In genomic region chr9:125649315-125649714, GRCh38 we compare ENCODE assay signal across 8 cellular contexts. TPM values are rescaled to one million over a fixed set of nuclear protein-coding genes. Genes with fewer than 3 reads are reported as not detected.
DNase-seq lines count a peak whose midpoint lies in the region; TF ChIP-seq lines count a peak whose summit lies in the region.

No MANE protein-coding gene starts in this region.

- H3K4me1 ChIP-seq in colonic mucosa: no peaks in the 10 kb centered on the region

- H3K9ac ChIP-seq in colonic mucosa (ENCODE audit: low read depth in 2 of 2, low read length in 2 of 2): no peak overlapping the region

- H3K27ac ChIP-seq in colonic mucosa: no peak overlapping the region

- CTCF ChIA-PET in GM10248 (lab: Yijun Ruan, JAX): interaction anchor here (1.6 kb wide), 1 partner anchor 10 kb away, joined by 4 read pairs; no protein-coding TSS in a partner anchor

- H3K27me3 Mint-ChIP-seq in activated T-helper 2 cell treated with anti-CD3 and anti-CD28 coated beads, Interferon-gamma antibody, Interleukin-2, Interleukin-4, amounts not matched to agents 10 μg/mL and 5 μg/mL and 100 μg/mL, durations not matched to agents 14 hours and 24 hours and 36 hours (ENCODE audit: low read depth): no peaks in the 10 kb centered on the region

- POLR2A ChIA-PET in GM10248 (lab: Yijun Ruan, JAX): no interaction called here

- TF ChIP-seq CTCF in GM10248 (IDR thresholded peaks at IDR 0.05; ENCODE audit: control extremely low read depth, extremely low read depth, low read depth, missing control alignments) (no peak), colonic mucosa (IDR thresholded peaks at IDR 0.05) (no peak)

- H3K9me3 Mint-ChIP-seq in activated T-helper 2 cell treated with anti-CD3 and anti-CD28 coated beads, Interferon-gamma antibody, Interleukin-2, Interleukin-4, amounts not matched to agents 10 μg/mL and 5 μg/mL and 100 μg/mL, durations not matched to agents 14 hours and 24 hours and 36 hours: no peaks in the 10 kb centered on the region

- intact Hi-C loops in activated T-helper 2 cell treated with anti-CD3 and anti-CD28 coated beads, Interferon-gamma antibody, Interleukin-2, Interleukin-4, amounts not matched to agents 10 μg/mL and 5 μg/mL and 100 μg/mL, durations not matched to agents 14 hours and 24 hours and 36 hours (cut with micrococcal nuclease): loop anchor here (5.0 kb wide), 2 partner anchors 98 to 763 kb away; partner anchors contain the start of gene PBX3
- intact Hi-C loops in colonic mucosa (cut with DNase I): no loop called here

- peaks cover 64% of the 10 kb centered on the region for H3K4me1 Mint-ChIP-seq in activated T-helper 2 cell treated with anti-CD3 and anti-CD28 coated beads, Interferon-gamma antibody, Interleukin-2, Interleukin-4, amounts not matched to agents 10 μg/mL and 5 μg/mL and 100 μg/mL, durations not matched to agents 14 hours and 24 hours and 36 hours (ENCODE audit: low read depth)

- no peaks in the 10 kb centered on the region for H3K36me3 ChIP-seq in colonic mucosa

- H3K4me3 Mint-ChIP-seq in activated T-helper 2 cell treated with anti-CD3 and anti-CD28 coated beads, Interferon-gamma antibody, Interleukin-2, Interleukin-4, amounts not matched to agents 10 μg/mL and 5 μg/mL and 100 μg/mL, durations not matched to agents 14 hours and 24 hours and 36 hours (ENCODE audit: low read depth): no peak overlapping the region

- H3K36me3 Mint-ChIP-seq in activated T-helper 2 cell treated with anti-CD3 and anti-CD28 coated beads, Interferon-gamma antibody, Interleukin-2, Interleukin-4, amounts not matched to agents 10 μg/mL and 5 μg/mL and 100 μg/mL, durations not matched to agents 14 hours and 24 hours and 36 hours (ENCODE audit: low read depth): peaks cover 36% of the 10 kb centered on the region

- no peaks in the 10 kb centered on the region for H3K9me3 ChIP-seq in colonic mucosa

- H3K27me3 ChIP-seq in colonic mucosa: no peaks in the 10 kb centered on the region

- no peak overlapping the region for H3K4me3 ChIP-seq in colonic mucosa

- in situ Hi-C loops in KBM-7 (cut with MboI; ENCODE audit: low pct_unique_long_range_greater_than_20kb, low sequenced_read_pairs): no loop called here

- DNase-seq in CD1c-positive myeloid dendritic cell (ENCODE audit: extremely low spot score) (peak; percentile 91), KBM-7 (peak; percentile 69), lung microvascular endothelial cell (ENCODE audit: low read depth in 2 of 2) (peak; percentile 55 to 97), GM10248 (ENCODE audit: extremely low spot score) (no peak), colonic mucosa (no peak), NCI-H510A (lab: John Stamatoyannopoulos, UW) (no peak)
- DNase-seq in activated T-helper 2 cell treated with anti-CD3 and anti-CD28 coated beads, Interferon-gamma antibody, Interleukin-2, Interleukin-4, amounts not matched to agents 10 μg/mL and 5 μg/mL and 100 μg/mL, durations not matched to agents 14 hours and 24 hours and 36 hours (ENCODE audit: low spot score): no peak
- DNase-seq in activated CD8-positive, alpha-beta memory T cell treated with anti-CD3 and anti-CD28 coated beads, Interleukin-2, amount 50 U/mL, for 4 hours: no peak

- peak overlapping the region; percentile 29 for H3K27ac Mint-ChIP-seq in activated T-helper 2 cell treated with anti-CD3 and anti-CD28 coated beads, Interferon-gamma antibody, Interleukin-2, Interleukin-4, amounts not matched to agents 10 μg/mL and 5 μg/mL and 100 μg/mL, durations not matched to agents 14 hours and 24 hours and 36 hours

RNA-seq across cellular contexts. Expression of gene MAPKAP1, which starts 57.7 kb away (rescaled TPM):
- total RNA-seq in activated T-helper 2 cell treated with anti-CD3 and anti-CD28 coated beads, Interferon-gamma antibody, Interleukin-2, Interleukin-4, amounts not matched to agents 10 μg/mL and 5 μg/mL and 100 μg/mL, durations not matched to agents 14 hours and 24 hours and 36 hours: 77.9 and 83.8 TPM in 2 replicates
- 40.3 and 52.2 TPM in 2 replicates for total RNA-seq in lung microvascular endothelial cell
- total RNA-seq in colonic mucosa: 10 to 100 TPM; 54.9 to 70.1 TPM

Comparison
In these comparisons a context has a peak if more than half of its experiments do, and no peak if none do; other contexts are left out.
1. DNase-seq: peak in CD1c-positive myeloid dendritic cell (single experiment), KBM-7 (single experiment) and lung microvascular endothelial cell (2 of 2); none in activated T-helper 2 cell treated with anti-CD3 and anti-CD28 coated beads, Interferon-gamma antibody, Interleukin-2, Interleukin-4, amounts not matched to agents 10 μg/mL and 5 μg/mL and 100 μg/mL, durations not matched to agents 14 hours and 24 hours and 36 hours (single experiment), activated CD8-positive, alpha-beta memory T cell treated with anti-CD3 and anti-CD28 coated beads, Interleukin-2, amount 50 U/mL, for 4 hours (single experiment), GM10248 (single experiment), colonic mucosa (single experiment) and NCI-H510A (single experiment).